13 cellular contexts compared by ENCODE assay signal in the genomic region with DNA sequence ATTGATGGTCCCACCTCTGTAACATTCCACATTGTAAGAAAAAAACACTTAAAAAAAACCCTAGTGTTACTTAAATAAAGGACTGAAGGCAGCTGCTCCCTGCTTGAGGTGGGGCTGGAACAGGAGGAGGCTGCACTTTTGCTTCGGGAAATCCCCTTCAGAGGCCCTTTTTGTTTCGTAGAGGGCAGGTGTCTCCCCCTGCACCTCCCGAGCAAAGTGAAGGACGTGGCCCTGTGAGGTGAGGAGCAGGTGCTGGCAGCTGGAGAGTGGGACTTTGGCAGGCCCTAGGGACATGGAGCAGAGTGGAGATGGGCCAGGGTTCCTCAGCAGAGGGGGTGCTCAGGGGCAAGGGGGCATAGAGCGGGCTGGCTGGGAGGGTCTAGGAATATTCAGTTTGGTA. TPM values are rescaled to one million over a fixed set of nuclear protein-coding genes. Genes with fewer than 3 reads are reported as not detected.
DNase-seq lines count a peak whose midpoint lies in the region; ATAC-seq and TF ChIP-seq lines count a peak whose summit lies in the region.
"Had no signal": no experiment of that assay in that cellular context is flagged by ENCODE, and none has a peak within 500 bp of the region (broad histone marks: within the 10 kb centered on the region; RNA-seq: fewer than 3 reads in every experiment).

No MANE protein-coding gene starts in this region.

- TF ChIP-seq CTCF in breast epithelium (IDR thresholded peaks at IDR 0.05) (no peak), MCF 10A (IDR thresholded peaks at IDR 0.05; ENCODE audit: unreplicated experiment) (no peak)

- CTCF ChIA-PET in MCF 10A (lab: Yijun Ruan, JAX) = interaction anchor here (0.5 to 0.6 kb wide), 2 partner anchors 44 to 466 kb away, joined by 3 read pairs; no protein-coding TSS in a partner anchor

- H3K4me1 Mint-ChIP-seq in MCF 10A (ENCODE audit: insufficient read depth, unreplicated experiment) = peaks cover 4% of the 10 kb centered on the region
- H3K4me1 Mint-ChIP-seq: CD4-positive, alpha-beta memory T cell had no signal

- peaks cover 3% of the 10 kb centered on the region for H3K27me3 Mint-ChIP-seq in MCF 10A (ENCODE audit: insufficient read depth, unreplicated experiment)

- H3K4me3 ChIP-seq in breast epithelium = no peak overlapping the region
- H3K4me3 ChIP-seq: PC-9 had no signal

- no peaks in the 10 kb centered on the region for H3K9me3 ChIP-seq in breast epithelium
- H3K9me3 ChIP-seq: neutrophil had no signal

- TF ChIP-seq POLR2A in breast epithelium (IDR thresholded peaks at IDR 0.05) = no peak

- no peaks in the 10 kb centered on the region for H3K27me3 ChIP-seq in breast epithelium
- H3K27me3 ChIP-seq: neutrophil had no signal

- H3K36me3 ChIP-seq in breast epithelium = no peaks in the 10 kb centered on the region
- H3K36me3 ChIP-seq: neutrophil had no signal

- no peaks in the 10 kb centered on the region for H3K4me1 ChIP-seq in breast epithelium

- H3K4me3 Mint-ChIP-seq in MCF 10A (ENCODE audit: unreplicated experiment) = no peak overlapping the region
- H3K4me3 Mint-ChIP-seq: CD4-positive, alpha-beta memory T cell had no signal

- DNase-seq in COLO668 (lab: John Stamatoyannopoulos, UW; ENCODE audit: unreplicated experiment) = peak; percentile 95
- peak; percentile 31 to 39 for DNase-seq in activated T-cell treated with anti-CD3 and anti-CD28 coated beads, Interleukin-2, amount 50 U/mL, for 48 hours
- DNase-seq in activated CD8-positive, alpha-beta memory T cell treated with anti-CD3 and anti-CD28 coated beads, Interleukin-2, amount 50 U/mL, for 4 hours = no peak
- DNase-seq in breast epithelium (ENCODE audit: low spot score in 2 of 2) = no peak
- no peak for DNase-seq in C1 segment of cervical spinal cord (lab: John Stamatoyannopoulos, UW)
- no peak for DNase-seq in MCF 10A (ENCODE audit: unreplicated experiment)
- DNase-seq: CD4-positive, alpha-beta memory T cell; dermis blood vessel endothelial cell; PC-9 had no signal

- H3K36me3 Mint-ChIP-seq in MCF 10A (ENCODE audit: insufficient read depth, unreplicated experiment) = no peaks in the 10 kb centered on the region
- H3K36me3 Mint-ChIP-seq: CD4-positive, alpha-beta memory T cell had no signal

- POLR2A ChIA-PET in MCF 10A (lab: Yijun Ruan, JAX) = no interaction called here

- intact Hi-C loops in breast epithelium (cut with DNase I; ENCODE audit: low total_unique reads) (no loop called here), MCF 10A (cut with micrococcal nuclease) (no loop called here)

- H3K27ac Mint-ChIP-seq in MCF 10A (ENCODE audit: low read depth, unreplicated experiment) = no peak overlapping the region

- no peak overlapping the region for H3K27ac ChIP-seq in breast epithelium
- H3K27ac ChIP-seq: neutrophil, PC-9 had no signal

- H3K9me3 Mint-ChIP-seq in MCF 10A (ENCODE audit: unreplicated experiment) = no peaks in the 10 kb centered on the region

- ATAC-seq in GM19043 (IDR thresholded peaks at IDR 0.05; ENCODE audit: low read depth, unreplicated experiment) = peak; percentile 89
- peak; percentile 71 for ATAC-seq in HG03342 (IDR thresholded peaks at IDR 0.05; ENCODE audit: unreplicated experiment)

- BruUV-seq in MCF 10A (replicated peaks; lab: Mats Ljungman, UMichigan) = no TSS peak

RNA-seq across cellular contexts. Expression of gene WNT4, which starts 33.4 kb away (rescaled TPM):
- 1 to 10 TPM in 2 of 3 donors, not detected in 1; 1.6 to 3.1 TPM for total RNA-seq in breast epithelium
- total RNA-seq in MCF 10A (2022) = not detected in 2 replicates
- total RNA-seq: activated CD8-positive, alpha-beta memory T cell treated with anti-CD3 and anti-CD28 coated beads for 36 hours; CD4-positive, alpha-beta memory T cell had no signal

Comparison
In these comparisons a context has a peak if more than half of its experiments do, and no peak if none do; other contexts are left out.
1. DNase-seq: peak in COLO668 (single experiment) and activated T-cell treated with anti-CD3 and anti-CD28 coated beads, Interleukin-2, amount 50 U/mL, for 48 hours (2 of 2); none in activated CD8-positive, alpha-beta memory T cell treated with anti-CD3 and anti-CD28 coated beads, Interleukin-2, amount 50 U/mL, for 4 hours (single experiment), breast epithelium (0 of 2), C1 segment of cervical spinal cord (0 of 14) and MCF 10A (single experiment).